Comparison of ENCODE assay signal across 8 cellular contexts in the genomic region with DNA sequence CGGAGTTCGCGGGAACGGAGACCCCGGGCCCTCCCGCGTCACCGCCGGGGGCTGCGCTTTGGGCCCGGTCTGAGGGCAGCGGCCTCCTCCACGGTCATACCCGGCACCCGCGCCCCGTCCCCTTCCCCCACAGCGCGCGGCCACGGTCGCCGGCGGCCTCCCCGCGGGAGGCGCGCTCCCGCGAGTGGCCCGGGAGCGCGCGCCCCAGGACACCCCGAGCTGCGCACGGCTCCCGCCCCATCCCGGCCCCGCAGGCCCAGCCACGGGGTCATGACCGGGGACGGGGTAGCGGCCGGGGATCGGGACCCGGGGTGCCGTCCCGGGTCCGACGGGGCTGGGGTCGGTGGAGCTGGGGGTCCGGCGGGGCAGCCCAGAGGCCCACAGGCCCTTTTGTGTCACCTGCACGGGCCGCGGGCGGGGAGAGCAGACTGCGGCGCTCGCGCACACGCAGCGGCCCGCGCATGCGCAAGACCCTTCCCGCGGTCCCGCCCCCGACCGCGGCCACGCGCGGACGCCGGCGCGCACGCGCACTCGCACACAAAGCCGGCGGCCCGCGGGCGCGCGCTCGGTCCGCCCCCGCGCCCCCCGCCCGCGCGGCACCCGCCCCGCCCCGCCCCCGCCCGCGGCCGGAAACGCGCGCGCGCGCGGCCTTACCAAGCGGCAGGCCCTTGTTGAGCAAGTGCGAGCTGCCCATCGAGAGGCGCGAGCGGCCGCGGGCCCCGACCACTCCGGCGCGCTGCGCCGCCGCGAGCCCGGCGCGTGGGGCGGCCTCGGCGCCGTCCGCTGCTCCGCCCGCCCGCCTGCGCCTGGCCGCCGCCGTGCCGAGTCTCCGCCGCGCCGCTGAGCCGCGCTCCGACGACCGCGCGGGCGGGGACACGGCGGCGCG. TPM values are rescaled to one million over a fixed set of nuclear protein-coding genes. Genes with fewer than 3 reads are reported as not detected.
DNase-seq lines count a peak whose midpoint lies in the region; ATAC-seq and TF ChIP-seq lines count a peak whose summit lies in the region.

A gene (minus strand): TSS at position 869 of the 886 bp plus-strand sequence. CDS start 7,799 bp downstream, outside the sequence.

- peak within 1 kb of the TSS; percentile 91 for H2AK5ac ChIP-seq in neuronal stem cell (ENCODE audit: low read depth, low read length)

- peaks cover 24% of the 10 kb centered on the region for H3K27me3 Mint-ChIP-seq in GM23338 (ENCODE audit: insufficient read depth, low read depth, poor library complexity)

- peak within 1 kb of the TSS; percentile 63 for H2AFZ ChIP-seq in GM23338
- H2AFZ ChIP-seq in neuronal stem cell (ENCODE audit: low read length) = peak within 1 kb of the TSS; percentile 94

- no peaks in the 10 kb centered on the region for H3K9me3 ChIP-seq in SJCRH30 (replicated peaks)
- H3K9me3 ChIP-seq in neuronal stem cell (replicated peaks in 1 of 2; ENCODE audit: control insufficient read depth in 2 of 2, insufficient read depth in 1 of 2, low read depth in 1 of 2, low read length in 2 of 2) = peaks cover 27 to 36% of the 10 kb centered on the region in 2 donors

- peak within 1 kb of the TSS; percentile 97 for H3K18ac ChIP-seq in neuronal stem cell (ENCODE audit: low read length)

- no peak within 1 kb of the TSS for H4K91ac ChIP-seq in neuronal stem cell (ENCODE audit: low read depth, low read length, poor library complexity)

- H3K36me3 Mint-ChIP-seq in GM23338 (ENCODE audit: low read depth) = peaks cover 39% of the 10 kb centered on the region

- H2BK15ac ChIP-seq in neuronal stem cell (ENCODE audit: low read length) = peak within 1 kb of the TSS; percentile 65

- H2BK120ac ChIP-seq in neuronal stem cell (ENCODE audit: low read depth, low read length) = peak within 1 kb of the TSS; percentile 97

- H3K79me1 ChIP-seq in neuronal stem cell (ENCODE audit: low read depth, low read length) = peaks cover 36% of the 10 kb centered on the region

- H3K14ac ChIP-seq in neuronal stem cell (ENCODE audit: low read length) = peak within 1 kb of the TSS; percentile 85

- H3K27ac ChIP-seq in GM23338 (ENCODE audit: low read depth) (0 out of 2 replicates have a peak within 1 kb of the TSS, but pooled peaks have one; percentile 19), SJCRH30 (peak within 1 kb of the TSS; percentile 73), neuronal stem cell (replicated peaks; ENCODE audit: low read length) (peak within 1 kb of the TSS; percentile 95)

- no peaks in the 10 kb centered on the region for H3K27me3 ChIP-seq in GM23338 (ENCODE audit: insufficient read depth)
- no peaks in the 10 kb centered on the region for H3K27me3 ChIP-seq in SJCRH30
- H3K27me3 ChIP-seq in neuronal stem cell (ENCODE audit: control insufficient read depth in 3 of 3, insufficient read depth in 3 of 3, low read depth in 1 of 3, low read length in 3 of 3) = no peaks in the 10 kb centered on the region

- no CpG with 5 or more reads among the region's 160 CpGs for WGBS in neuronal stem cell (ENCODE audit: extremely low coverage in 2 of 2, insufficient read length in 2 of 2, insufficient replicate concordance in 1 of 2), 2 donors

- peaks cover 7% of the 10 kb centered on the region for H4K20me1 ChIP-seq in GM23338 (replicated peaks; ENCODE audit: insufficient read depth)

- in situ Hi-C loops in G401 (cut with HindIII; ENCODE audit: low sequenced_read_pairs) = no loop called here

- H3K4me3 ChIP-seq in GM23338 (peak within 1 kb of the TSS; percentile 95), SJCRH30 (peak within 1 kb of the TSS; percentile 88), neuronal stem cell (ENCODE audit: low read length in 2 of 2) (peak within 1 kb of the TSS; percentile 84 to 97)

- ATAC-seq in GM23338 = peak; percentile 52; the same call in 2 of the 3 replicates

- H3K4me1 ChIP-seq in GM23338 (ENCODE audit: insufficient read depth) (peaks cover 12% of the 10 kb centered on the region; the same call in 1 of the 2 replicates), SJCRH30 (peaks cover 9% of the 10 kb centered on the region), neuronal stem cell (ENCODE audit: control insufficient read depth in 2 of 2, insufficient read depth in 1 of 2, low read depth in 1 of 2, low read length in 2 of 2) (peaks cover 16% of the 10 kb centered on the region in 2 donors)

- H2BK5ac ChIP-seq in neuronal stem cell (ENCODE audit: low read length) = peak within 1 kb of the TSS; percentile 98

- peak within 1 kb of the TSS; percentile 93 for H3K23ac ChIP-seq in neuronal stem cell (ENCODE audit: low read depth, low read length, poor library complexity)

- H3K9ac ChIP-seq in neuronal stem cell (ENCODE audit: low read depth, low read length, poor library complexity) = peak within 1 kb of the TSS; percentile 96

- peak within 1 kb of the TSS; percentile 38 for H3K4ac ChIP-seq in neuronal stem cell (ENCODE audit: low read length)

- H4K8ac ChIP-seq in neuronal stem cell (ENCODE audit: low read depth, low read length) = peak within 1 kb of the TSS; percentile 89

- 0 out of 2 replicates have a peak, but pooled peaks cover 3% of the 10 kb centered on the region for H3K9me2 ChIP-seq in GM23338 (ENCODE audit: insufficient read depth)

- H3K9me3 Mint-ChIP-seq in GM23338 = peaks cover 40% of the 10 kb centered on the region

- peaks cover 13% of the 10 kb centered on the region for H3K4me1 Mint-ChIP-seq in GM23338

- no peak within 1 kb of the TSS for H2BK12ac ChIP-seq in neuronal stem cell (ENCODE audit: low read length)

- peak within 1 kb of the TSS; percentile 84 for H3K4me3 Mint-ChIP-seq in GM23338

- no peak within 1 kb of the TSS; the same call in 1 of the 2 replicates for H3K27ac Mint-ChIP-seq in GM23338

- H3K4me2 ChIP-seq in GM23338 (peak within 1 kb of the TSS; percentile 97), neuronal stem cell (ENCODE audit: insufficient read depth, low read length, poor library complexity, severe bottlenecking) (peak within 1 kb of the TSS; percentile 82)

- TF ChIP-seq CTCF in GM23338 (conservative IDR thresholded peaks at IDR 0.05; ENCODE audit: low read depth in 2 of 2) (no peak), subcutaneous adipose tissue (IDR thresholded peaks at IDR 0.05; ENCODE audit: low read depth) (no peak)

- peak; percentile 70 for DNase-seq in G401 (ENCODE audit: low spot score)
- peak; percentile 82 for DNase-seq in GM23338 (ENCODE audit: low spot score)
- peak; percentile 58 to 66 for DNase-seq in Kasumi-1 (lab: John Stamatoyannopoulos, UW)
- DNase-seq in SJCRH30 = peak; percentile 72 to 86
- peak; percentile 70 for DNase-seq in activated gamma-delta T cell treated with anti-CD3 and anti-CD28 coated beads, Interleukin-2, amount 50 U/mL, for 16 hours (ENCODE audit: low read depth)
- DNase-seq in foreskin melanocyte = peak; percentile 71
- DNase-seq in neuronal stem cell (ENCODE audit: low spot score) = peak; percentile 88

- peaks cover 45% of the 10 kb centered on the region for H3K79me2 ChIP-seq in GM23338 (replicated peaks; ENCODE audit: insufficient read depth)

- peaks cover 2% of the 10 kb centered on the region; the same call in 1 of the 2 replicates for H3K36me3 ChIP-seq in GM23338 (ENCODE audit: insufficient read depth)
- peaks cover 4% of the 10 kb centered on the region; the same call in 1 of the 2 replicates for H3K36me3 ChIP-seq in SJCRH30
- peaks cover 20 to 51% of the 10 kb centered on the region in 2 donors for H3K36me3 ChIP-seq in neuronal stem cell (replicated peaks in 1 of 2; ENCODE audit: control insufficient read depth in 2 of 2, insufficient read depth in 2 of 2, low read length in 2 of 2)

- no peaks in the 10 kb centered on the region for H3F3A ChIP-seq in GM23338 (replicated peaks; ENCODE audit: low read depth)

TF ChIP-seq in GM23338, 12 proteins besides CTCF, POLR2A, EP300 and RAD21:
- no peak for TF ChIP-seq EZH2phosphoT487 (IDR thresholded peaks at IDR 0.05; ENCODE audit: unreplicated experiment)
- TF ChIP-seq ZNF331 (CRISPR knock-in tag; IDR thresholded peaks at IDR 0.05; ENCODE audit: low read depth) = no peak
- peak; percentile 43; the same call in 1 of the 2 replicates for TF ChIP-seq ZNF114 (CRISPR knock-in tag; IDR thresholded peaks at IDR 0.05)
- no peak for TF ChIP-seq NANOG (IDR thresholded peaks at IDR 0.05; ENCODE audit: borderline replicate concordance)
- TF ChIP-seq POLR2AphosphoS5 (IDR thresholded peaks at IDR 0.05; ENCODE audit: low read depth) = 0 out of 2 replicates have a peak, but pooled peaks have one; percentile 37

RNA-seq across cellular contexts. Expression of the gene that starts here (rescaled TPM):
- total RNA-seq in G401 (2014; rRNA removed; shearing (Covaris generic)) = 265 and 287 TPM in 2 replicates
- 125 and 192 TPM in 2 replicates for total RNA-seq in GM23338 (2014; rRNA removed; shearing (Covaris generic))
- polyA plus RNA-seq in GM23338 (2016; fragmentation: Nextera tagmentation; extraction: Ambion mirVana) = 74.0 and 89.2 TPM in 2 replicates
- 141 and 143 TPM in 2 replicates for total RNA-seq in SJCRH30 (2014; rRNA removed; shearing (Covaris generic))
- polyA plus RNA-seq in neuronal stem cell (2013, experiment 1 of 2) = 151 TPM
- polyA plus RNA-seq in neuronal stem cell (2013, experiment 2 of 2) = 149 TPM
- 100 to 1,000 TPM in 3 of 4 donors, 10 to 100 TPM in 1; 89.9 to 169 (median 107) TPM for total RNA-seq in subcutaneous adipose tissue

Comparison
In these comparisons a context has a peak if more than half of its experiments do, and no peak if none do; other contexts are left out.
1. Peak in every context shown above with its lines: DNase-seq, ATAC-seq, H3K4me3 ChIP-seq and H3K27ac ChIP-seq.
2. H3K27ac ChIP-seq: peak in every context shown above with its lines; median percentile 95 in neuronal stem cell; 73 in SJCRH30; 19 in GM23338.